Comparison of ENCODE assay signal across 19 cellular contexts in genomic region chr1:198123146-198123545, GRCh38. TPM values are rescaled to one million over a fixed set of nuclear protein-coding genes. Genes with fewer than 3 reads are reported as not detected.
DNase-seq lines count a peak whose midpoint lies in the region; ATAC-seq, FAIRE-seq and TF ChIP-seq lines count a peak whose summit lies in the region.
"Had no signal": no experiment of that assay in that cellular context is flagged by ENCODE, and none has a peak within 500 bp of the region (broad histone marks: within the 10 kb centered on the region; RNA-seq: fewer than 3 reads in every experiment).

No MANE protein-coding gene starts in this region.

- H3K4me1 ChIP-seq in Loucy (ENCODE audit: insufficient read depth, low read length, poor library complexity, severe bottlenecking) (peaks cover 11% of the 10 kb centered on the region), hepatocyte (ENCODE audit: insufficient read depth) (no peaks in the 10 kb centered on the region)
- H3K4me1 ChIP-seq: uterus had no signal

- TF ChIP-seq CTCF in AG04450 (IDR thresholded peaks at IDR 0.05; ENCODE audit: low read depth, low read length) (no peak), Loucy (conservative IDR thresholded peaks at IDR 0.05; ENCODE audit: low read length) (no peak), bronchial epithelial cell (IDR thresholded peaks at IDR 0.05; ENCODE audit: insufficient read depth, low read length, severe bottlenecking) (no peak), hepatocyte (IDR thresholded peaks at IDR 0.05; ENCODE audit: poor library complexity) (no peak)

- no peaks in the 10 kb centered on the region for H3K9me3 ChIP-seq in AG04450 (ENCODE audit: control insufficient read depth, insufficient read depth, low read length)
- no peaks in the 10 kb centered on the region for H3K9me3 ChIP-seq in Loucy (ENCODE audit: insufficient read depth, low read depth, low read length)
- H3K9me3 ChIP-seq in hepatocyte (ENCODE audit: low read depth): no peaks in the 10 kb centered on the region
- H3K9me3 ChIP-seq: Caco-2, ovary, uterus had no signal

- H3K9ac ChIP-seq in Loucy (ENCODE audit: low read depth, low read length, poor library complexity, severe bottlenecking): no peak overlapping the region

- H3K36me3 ChIP-seq in Loucy (ENCODE audit: insufficient read depth, low read length) (no peaks in the 10 kb centered on the region), bronchial epithelial cell (ENCODE audit: control insufficient read depth, insufficient read depth, low read length) (no peaks in the 10 kb centered on the region), hepatocyte (replicated peaks; ENCODE audit: insufficient read depth, low read depth) (no peaks in the 10 kb centered on the region)
- H3K36me3 ChIP-seq: ovary, uterus had no signal

- POLR2A ChIA-PET in AG04450 (lab: Yijun Ruan, JAX): interaction anchor here (0.5 to 1.3 kb wide), 4 partner anchors 32 to 343 kb away, joined by 3 to 6 read pairs (median 6); partner anchors contain the start of gene NEK7

- peak overlapping the region; percentile 75 for H3K27ac ChIP-seq in AG04450 (ENCODE audit: low read depth, low read length)
- H3K27ac ChIP-seq in hepatocyte: no peak overlapping the region
- H3K27ac ChIP-seq: ovary, uterus had no signal

- H3K79me2 ChIP-seq in Loucy (ENCODE audit: insufficient read depth, low read length) (no peaks in the 10 kb centered on the region), hepatocyte (no peaks in the 10 kb centered on the region)

- H3K4me3 ChIP-seq in AG04450 (ENCODE audit: low read depth, low read length) (no peak overlapping the region), Loucy (ENCODE audit: low read length, poor library complexity, severe bottlenecking) (no peak overlapping the region), bronchial epithelial cell (ENCODE audit: low read depth, low read length) (no peak overlapping the region), hepatocyte (no peak overlapping the region)
- H3K4me3 ChIP-seq: ovary, uterus had no signal

- H2AFZ ChIP-seq in Loucy (ENCODE audit: low read length): no peak overlapping the region
- peak overlapping the region; percentile 31 for H2AFZ ChIP-seq in hepatocyte

- H3K9me2 ChIP-seq in Loucy (replicated peaks; ENCODE audit: low read depth, low read length) (no peaks in the 10 kb centered on the region), hepatocyte (replicated peaks; ENCODE audit: insufficient read depth) (no peaks in the 10 kb centered on the region)

- CTCF ChIA-PET in AG04450 (lab: Charles Lee): no interaction called here

- no peak for ATAC-seq in HG03159 (IDR thresholded peaks at IDR 0.05; ENCODE audit: unreplicated experiment)
- ATAC-seq in GM18873 (IDR thresholded peaks at IDR 0.05; ENCODE audit: low FRiP score, unreplicated experiment): no peak
- ATAC-seq in GM19395 (IDR thresholded peaks at IDR 0.05; ENCODE audit: unreplicated experiment): no peak
- ATAC-seq: stimulated activated naive CD8-positive, alpha-beta T cell treated with anti-CD3 and anti-CD28 coated beads, Interleukin-15, Interleukin-2, amounts not matched to agents 100 U/mL and 50 U/mL, for 24 hours had no signal

- no peaks in the 10 kb centered on the region for H4K20me1 ChIP-seq in Loucy (ENCODE audit: insufficient read depth, low read length, poor library complexity, severe bottlenecking)
- H4K20me1 ChIP-seq in hepatocyte (ENCODE audit: insufficient read depth, poor library complexity, severe bottlenecking): no peaks in the 10 kb centered on the region

- DNase-seq in AG04450 (ENCODE audit: low read depth, low spot score) (no peak), bronchial epithelial cell (ENCODE audit: low read depth) (peak; percentile 54), hepatocyte (ENCODE audit: low spot score) (no peak), NCI-H1436 treated with DMSO at 0.1 percent for 48 hours (lab: John Stamatoyannopoulos, UW) (no peak)
- DNase-seq: ACHN; activated CD8-positive, alpha-beta memory T cell treated with anti-CD3 and anti-CD28 coated beads, Interleukin-2, amount 50 U/mL, for 48 hours; activated naive CD4-positive, alpha-beta T cell treated with Interleukin-2 at 50 U/mL for 16 hours; Caco-2; caudate nucleus; H9; NCI-H1092 treated with DMSO at 0.1 percent for 48 hours; NCI-H82; ovary; stimulated activated naive CD8-positive, alpha-beta T cell treated with anti-CD3 and anti-CD28 coated beads, Interleukin-15, Interleukin-2, amounts not matched to agents 100 U/mL and 50 U/mL, for 24 hours; uterus had no signal

- H3K27me3 ChIP-seq in AG04450 (ENCODE audit: control insufficient read depth, insufficient read depth, low read length) (no peaks in the 10 kb centered on the region), Loucy (ENCODE audit: insufficient read depth, low read length, poor library complexity, severe bottlenecking) (no peaks in the 10 kb centered on the region), bronchial epithelial cell (ENCODE audit: control insufficient read depth, insufficient read depth, low read length) (no peaks in the 10 kb centered on the region), hepatocyte (no peaks in the 10 kb centered on the region)
- H3K27me3 ChIP-seq: ovary, uterus had no signal

- H3K4me2 ChIP-seq in Loucy (ENCODE audit: low read depth, low read length, poor library complexity, severe bottlenecking): peak overlapping the region; percentile 3
- H3K4me2 ChIP-seq in hepatocyte: no peak overlapping the region

- FAIRE-seq in bronchial epithelial cell (lab: Jason Lieb, UNC): no peak

- WGBS in hepatocyte (ENCODE audit: low lambda C conversion rate, missing lambda C conversion rate): 42% methylated on average over 2 of the region's 2 CpGs

- H3F3A ChIP-seq in Loucy (ENCODE audit: low read depth): no peaks in the 10 kb centered on the region

RNA-seq across cellular contexts. Expression of gene NEK7, which starts 33.7 kb away (rescaled TPM):
- 108 and 147 TPM in 2 replicates for polyA plus RNA-seq in AG04450 (2011; rRNA removed)
- polyA minus RNA-seq in AG04450 (2011; rRNA and poly(A)+ RNA removed): 62.8 and 126 TPM in 2 replicates
- 37.1 and 40.3 TPM in 2 replicates for total RNA-seq in bronchial epithelial cell
- 86.9 and 87.7 TPM in 2 replicates for total RNA-seq in hepatocyte
- 25.6 and 28.7 TPM in 2 replicates for polyA plus RNA-seq in hepatocyte
